1 cellular context compared by ENCODE assay signal in the genomic region with DNA sequence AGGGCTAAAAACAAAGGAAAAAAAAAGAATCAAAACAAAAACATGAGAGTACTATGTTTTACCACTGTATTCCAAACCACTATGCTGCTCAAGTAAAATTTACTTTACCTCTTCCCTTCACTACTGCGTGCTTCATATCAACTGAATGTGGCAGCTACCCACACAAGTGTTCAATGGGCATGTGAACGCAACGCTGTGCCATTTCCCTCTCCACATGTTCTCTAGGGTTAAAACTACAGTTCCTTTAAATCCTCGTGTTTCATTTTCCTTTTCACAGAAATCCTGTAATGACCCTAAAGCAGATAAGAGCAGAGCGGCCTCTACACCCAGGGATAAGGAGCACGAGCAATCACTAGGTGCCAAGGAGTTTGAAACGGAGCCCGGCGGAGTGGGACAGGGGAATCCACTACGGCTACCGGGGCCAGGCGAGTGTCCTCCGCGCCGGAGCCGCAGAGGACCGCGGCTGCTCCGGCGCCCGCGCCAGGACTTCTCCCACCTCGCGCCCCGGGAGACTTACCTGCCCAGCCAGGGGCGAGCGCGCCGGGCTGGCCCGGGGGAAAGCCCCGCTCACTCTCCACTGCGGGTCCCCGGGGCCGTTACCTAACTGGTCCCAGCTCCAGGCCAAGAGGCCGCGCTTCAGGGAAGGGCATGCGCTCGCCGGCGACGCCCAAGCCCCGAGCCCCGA.
A peak's percentile ranks its signal among the peaks of the same experiment; 100 is the strongest.
TF ChIP-seq lines count a peak whose summit lies in the region.

No MANE protein-coding gene starts in this region.

TF ChIP-seq in GM12878, 131 proteins besides CTCF, POLR2A, EP300 and RAD21 (continued from another document and continues in another):
- TF ChIP-seq, protein P1, sequence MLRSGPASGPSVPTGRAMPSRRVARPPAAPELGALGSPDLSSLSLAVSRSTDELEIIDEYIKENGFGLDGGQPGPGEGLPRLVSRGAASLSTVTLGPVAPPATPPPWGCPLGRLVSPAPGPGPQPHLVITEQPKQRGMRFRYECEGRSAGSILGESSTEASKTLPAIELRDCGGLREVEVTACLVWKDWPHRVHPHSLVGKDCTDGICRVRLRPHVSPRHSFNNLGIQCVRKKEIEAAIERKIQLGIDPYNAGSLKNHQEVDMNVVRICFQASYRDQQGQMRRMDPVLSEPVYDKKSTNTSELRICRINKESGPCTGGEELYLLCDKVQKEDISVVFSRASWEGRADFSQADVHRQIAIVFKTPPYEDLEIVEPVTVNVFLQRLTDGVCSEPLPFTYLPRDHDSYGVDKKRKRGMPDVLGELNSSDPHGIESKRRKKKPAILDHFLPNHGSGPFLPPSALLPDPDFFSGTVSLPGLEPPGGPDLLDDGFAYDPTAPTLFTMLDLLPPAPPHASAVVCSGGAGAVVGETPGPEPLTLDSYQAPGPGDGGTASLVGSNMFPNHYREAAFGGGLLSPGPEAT (IDR thresholded peaks at IDR 0.05; ENCODE audit: low read depth): peak; percentile 49; the same call in 1 of the 2 replicates
- TF ChIP-seq ATF7 (IDR thresholded peaks at IDR 0.05; ENCODE audit: low read depth): no peak
- TF ChIP-seq, protein P2, sequence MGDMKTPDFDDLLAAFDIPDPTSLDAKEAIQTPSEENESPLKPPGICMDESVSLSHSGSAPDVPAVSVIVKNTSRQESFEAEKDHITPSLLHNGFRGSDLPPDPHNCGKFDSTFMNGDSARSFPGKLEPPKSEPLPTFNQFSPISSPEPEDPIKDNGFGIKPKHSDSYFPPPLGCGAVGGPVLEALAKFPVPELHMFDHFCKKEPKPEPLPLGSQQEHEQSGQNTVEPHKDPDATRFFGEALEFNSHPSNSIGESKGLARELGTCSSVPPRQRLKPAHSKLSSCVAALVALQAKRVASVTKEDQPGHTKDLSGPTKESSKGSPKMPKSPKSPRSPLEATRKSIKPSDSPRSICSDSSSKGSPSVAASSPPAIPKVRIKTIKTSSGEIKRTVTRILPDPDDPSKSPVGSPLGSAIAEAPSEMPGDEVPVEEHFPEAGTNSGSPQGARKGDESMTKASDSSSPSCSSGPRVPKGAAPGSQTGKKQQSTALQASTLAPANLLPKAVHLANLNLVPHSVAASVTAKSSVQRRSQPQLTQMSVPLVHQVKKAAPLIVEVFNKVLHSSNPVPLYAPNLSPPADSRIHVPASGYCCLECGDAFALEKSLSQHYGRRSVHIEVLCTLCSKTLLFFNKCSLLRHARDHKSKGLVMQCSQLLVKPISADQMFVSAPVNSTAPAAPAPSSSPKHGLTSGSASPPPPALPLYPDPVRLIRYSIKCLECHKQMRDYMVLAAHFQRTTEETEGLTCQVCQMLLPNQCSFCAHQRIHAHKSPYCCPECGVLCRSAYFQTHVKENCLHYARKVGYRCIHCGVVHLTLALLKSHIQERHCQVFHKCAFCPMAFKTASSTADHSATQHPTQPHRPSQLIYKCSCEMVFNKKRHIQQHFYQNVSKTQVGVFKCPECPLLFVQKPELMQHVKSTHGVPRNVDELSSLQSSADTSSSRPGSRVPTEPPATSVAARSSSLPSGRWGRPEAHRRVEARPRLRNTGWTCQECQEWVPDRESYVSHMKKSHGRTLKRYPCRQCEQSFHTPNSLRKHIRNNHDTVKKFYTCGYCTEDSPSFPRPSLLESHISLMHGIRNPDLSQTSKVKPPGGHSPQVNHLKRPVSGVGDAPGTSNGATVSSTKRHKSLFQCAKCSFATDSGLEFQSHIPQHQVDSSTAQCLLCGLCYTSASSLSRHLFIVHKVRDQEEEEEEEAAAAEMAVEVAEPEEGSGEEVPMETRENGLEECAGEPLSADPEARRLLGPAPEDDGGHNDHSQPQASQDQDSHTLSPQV (IDR thresholded peaks at IDR 0.05): no peak
- no peak for TF ChIP-seq ETV6 (conservative IDR thresholded peaks at IDR 0.05 in 1 of 2, IDR thresholded peaks at IDR 0.05 in 1 of 2; ENCODE audit: borderline replicate concordance in 1 of 2, low read depth in 1 of 2)
- no peak for TF ChIP-seq ZNF24 (IDR thresholded peaks at IDR 0.05)
- TF ChIP-seq USF2 (IDR thresholded peaks at IDR 0.05; ENCODE audit: borderline replicate concordance, low read depth, low read length): no peak
- no peak for TF ChIP-seq USF1 (IDR thresholded peaks at IDR 0.05; ENCODE audit: borderline replicate concordance, extremely low read length, insufficient read depth, low read depth, low read length)
- no peak for TF ChIP-seq RFX5 (IDR thresholded peaks at IDR 0.05; ENCODE audit: low read depth, low read length)
- TF ChIP-seq RELA (IDR thresholded peaks at IDR 0.05; ENCODE audit: borderline replicate concordance, partially characterized antibody): peak; percentile 35
- TF ChIP-seq CREM (IDR thresholded peaks at IDR 0.05; ENCODE audit: low read depth): no peak
- no peak for TF ChIP-seq YBX1 (IDR thresholded peaks at IDR 0.05)
- no peak for TF ChIP-seq NFYA (IDR thresholded peaks at IDR 0.05; ENCODE audit: borderline replicate concordance, low read depth, low read length)
- no peak for TF ChIP-seq SUZ12 (IDR thresholded peaks at IDR 0.05; ENCODE audit: unreplicated experiment)
- no peak for TF ChIP-seq SREBF1 (IDR thresholded peaks at IDR 0.05; ENCODE audit: low read length)
- no peak for TF ChIP-seq NFIC (IDR thresholded peaks at IDR 0.05; ENCODE audit: low read depth, low read length)
- no peak for TF ChIP-seq NR2C1 (IDR thresholded peaks at IDR 0.05)
- TF ChIP-seq, protein P3, sequence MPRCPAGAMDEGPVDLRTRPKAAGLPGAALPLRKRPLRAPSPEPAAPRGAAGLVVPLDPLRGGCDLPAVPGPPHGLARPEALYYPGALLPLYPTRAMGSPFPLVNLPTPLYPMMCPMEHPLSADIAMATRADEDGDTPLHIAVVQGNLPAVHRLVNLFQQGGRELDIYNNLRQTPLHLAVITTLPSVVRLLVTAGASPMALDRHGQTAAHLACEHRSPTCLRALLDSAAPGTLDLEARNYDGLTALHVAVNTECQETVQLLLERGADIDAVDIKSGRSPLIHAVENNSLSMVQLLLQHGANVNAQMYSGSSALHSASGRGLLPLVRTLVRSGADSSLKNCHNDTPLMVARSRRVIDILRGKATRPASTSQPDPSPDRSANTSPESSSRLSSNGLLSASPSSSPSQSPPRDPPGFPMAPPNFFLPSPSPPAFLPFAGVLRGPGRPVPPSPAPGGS (IDR thresholded peaks at IDR 0.05; ENCODE audit: borderline replicate concordance, insufficient read depth, low read depth, low read length, poor library complexity, severe bottlenecking): no peak
- no peak for TF ChIP-seq E4F1 (IDR thresholded peaks at IDR 0.05; ENCODE audit: borderline replicate concordance, partially characterized antibody)
- no peak for TF ChIP-seq NR2C2 (IDR thresholded peaks at IDR 0.05; ENCODE audit: borderline replicate concordance, control insufficient read depth, insufficient read length, low read depth)
- TF ChIP-seq ELK1 (IDR thresholded peaks at IDR 0.05; ENCODE audit: low read depth, low read length): no peak
- TF ChIP-seq POLR2AphosphoS2 (IDR thresholded peaks at IDR 0.05; ENCODE audit: low read depth, low read length): no peak
- TF ChIP-seq PBX3 (IDR thresholded peaks at IDR 0.05; ENCODE audit: insufficient replicate concordance, low read depth, low read length): no peak
- TF ChIP-seq KLF5 (IDR thresholded peaks at IDR 0.05; ENCODE audit: partially characterized antibody): no peak
- TF ChIP-seq BACH1 (IDR thresholded peaks at IDR 0.05; ENCODE audit: borderline replicate concordance): peak; percentile 22; the same call in 1 of the 2 replicates
- no peak for TF ChIP-seq MYC (IDR thresholded peaks at IDR 0.05; ENCODE audit: insufficient read depth, insufficient read length, insufficient replicate concordance, low read length, severe bottlenecking)
- no peak for TF ChIP-seq KAT2A (conservative IDR thresholded peaks at IDR 0.05; ENCODE audit: control insufficient read depth, low read depth, low read length)
- TF ChIP-seq HCFC1 (IDR thresholded peaks at IDR 0.05; ENCODE audit: low read length): no peak
- TF ChIP-seq PML (IDR thresholded peaks at IDR 0.05; ENCODE audit: low read length): no peak
- 0 out of 2 replicates have a peak, but pooled peaks have one; percentile 27 for TF ChIP-seq RB1 (IDR thresholded peaks at IDR 0.05; ENCODE audit: borderline replicate concordance)
- no peak for TF ChIP-seq SP1 (IDR thresholded peaks at IDR 0.05; ENCODE audit: low read depth, low read length)
- TF ChIP-seq, protein P4, sequence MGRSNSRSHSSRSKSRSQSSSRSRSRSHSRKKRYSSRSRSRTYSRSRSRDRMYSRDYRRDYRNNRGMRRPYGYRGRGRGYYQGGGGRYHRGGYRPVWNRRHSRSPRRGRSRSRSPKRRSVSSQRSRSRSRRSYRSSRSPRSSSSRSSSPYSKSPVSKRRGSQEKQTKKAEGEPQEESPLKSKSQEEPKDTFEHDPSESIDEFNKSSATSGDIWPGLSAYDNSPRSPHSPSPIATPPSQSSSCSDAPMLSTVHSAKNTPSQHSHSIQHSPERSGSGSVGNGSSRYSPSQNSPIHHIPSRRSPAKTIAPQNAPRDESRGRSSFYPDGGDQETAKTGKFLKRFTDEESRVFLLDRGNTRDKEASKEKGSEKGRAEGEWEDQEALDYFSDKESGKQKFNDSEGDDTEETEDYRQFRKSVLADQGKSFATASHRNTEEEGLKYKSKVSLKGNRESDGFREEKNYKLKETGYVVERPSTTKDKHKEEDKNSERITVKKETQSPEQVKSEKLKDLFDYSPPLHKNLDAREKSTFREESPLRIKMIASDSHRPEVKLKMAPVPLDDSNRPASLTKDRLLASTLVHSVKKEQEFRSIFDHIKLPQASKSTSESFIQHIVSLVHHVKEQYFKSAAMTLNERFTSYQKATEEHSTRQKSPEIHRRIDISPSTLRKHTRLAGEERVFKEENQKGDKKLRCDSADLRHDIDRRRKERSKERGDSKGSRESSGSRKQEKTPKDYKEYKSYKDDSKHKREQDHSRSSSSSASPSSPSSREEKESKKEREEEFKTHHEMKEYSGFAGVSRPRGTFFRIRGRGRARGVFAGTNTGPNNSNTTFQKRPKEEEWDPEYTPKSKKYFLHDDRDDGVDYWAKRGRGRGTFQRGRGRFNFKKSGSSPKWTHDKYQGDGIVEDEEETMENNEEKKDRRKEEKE (IDR thresholded peaks at IDR 0.05): no peak
- 0 out of 2 replicates have a peak, but pooled peaks have one; percentile 40 for TF ChIP-seq ASH2L (IDR thresholded peaks at IDR 0.05; ENCODE audit: borderline replicate concordance, low read depth)
- no peak for TF ChIP-seq NFXL1 (IDR thresholded peaks at IDR 0.05; ENCODE audit: borderline replicate concordance)
- TF ChIP-seq MLLT1 (IDR thresholded peaks at IDR 0.05): peak; percentile 90
